In genomic region chr1:37952738-37953137, GRCh38 we compare ENCODE assay signal across 17 cellular contexts.
"Had no signal": no experiment of that assay in that cellular context is flagged by ENCODE, and none has a peak within 500 bp of the region (broad histone marks: within the 10 kb centered on the region; RNA-seq: fewer than 3 reads in every experiment).

No MANE protein-coding gene starts in this region.

- H3K27me3 Mint-ChIP-seq: naive thymus-derived CD4-positive, alpha-beta T cell; stimulated activated naive CD8-positive, alpha-beta T cell treated with anti-CD3 and anti-CD28 coated beads, Interleukin-15, Interleukin-2, amounts not matched to agents 100 ng/mL and 50 ng/mL, for 24 hours had no signal

- H3K9me3 ChIP-seq: colonic mucosa, gastrocnemius medialis, heart right ventricle, ovary, right atrium auricular region, tibial artery, upper lobe of left lung, uterus had no signal

- H3K27ac ChIP-seq: colonic mucosa, gastrocnemius medialis, heart right ventricle, ovary, right atrium auricular region, tibial artery, upper lobe of left lung, uterus had no signal

- H3K36me3 ChIP-seq: colonic mucosa, ovary, uterus had no signal

- H3K27ac Mint-ChIP-seq: naive thymus-derived CD4-positive, alpha-beta T cell; nephron progenitor cell; stimulated activated naive CD8-positive, alpha-beta T cell treated with anti-CD3 and anti-CD28 coated beads, Interleukin-15, Interleukin-2, amounts not matched to agents 100 ng/mL and 50 ng/mL, for 24 hours had no signal

- ATAC-seq: gastrocnemius medialis; heart right ventricle; naive thymus-derived CD4-positive, alpha-beta T cell had no signal

- H3K9me3 Mint-ChIP-seq: nephron progenitor cell; stimulated activated naive CD8-positive, alpha-beta T cell treated with anti-CD3 and anti-CD28 coated beads, Interleukin-15, Interleukin-2, amounts not matched to agents 100 ng/mL and 50 ng/mL, for 24 hours had no signal

- H3K4me3 ChIP-seq: colonic mucosa, gastrocnemius medialis, heart right ventricle, ovary, right atrium auricular region, tibial artery, upper lobe of left lung, uterus had no signal

- H3K4me1 ChIP-seq: colonic mucosa, gastrocnemius medialis, tibial artery, upper lobe of left lung, uterus had no signal

- H3K4me3 Mint-ChIP-seq: naive thymus-derived CD4-positive, alpha-beta T cell; nephron progenitor cell; stimulated activated naive CD8-positive, alpha-beta T cell treated with anti-CD3 and anti-CD28 coated beads, Interleukin-15, Interleukin-2, amounts not matched to agents 100 ng/mL and 50 ng/mL, for 24 hours had no signal

- DNase-seq: colonic mucosa; dermis blood vessel endothelial cell; gastrocnemius medialis; heart right ventricle; hypothalamus; kidney glomerular epithelial cell; mesendoderm; naive thymus-derived CD4-positive, alpha-beta T cell; nephron progenitor cell; small intestine; stimulated activated CD4-positive, alpha-beta T cell treated with anti-CD3 and anti-CD28 coated beads, Interleukin-12 subunit alpha, Interleukin-12 subunit beta, amount 100 ng/mL, for 4 hours; upper lobe of left lung; uterus had no signal
